Comparison of ENCODE assay signal across 2 cellular contexts in genomic region chr2:69545477-69545932, GRCh38.
TF ChIP-seq lines count a peak whose summit lies in the region.

No MANE protein-coding gene starts in this region.

TF ChIP-seq in GM12878, 131 proteins besides CTCF, POLR2A, EP300 and RAD21 (continued from another document and continues in another):
- TF ChIP-seq E2F4 (IDR thresholded peaks at IDR 0.05; ENCODE audit: low read depth, low read length) (no peak), BRCA1 (IDR thresholded peaks at IDR 0.05; ENCODE audit: low read depth, low read length) (no peak), YY1 (IDR thresholded peaks at IDR 0.05; ENCODE audit: low read depth, low read length) (0 out of 2 replicates have a peak, but pooled peaks have one; percentile 35), BCL11A (IDR thresholded peaks at IDR 0.05; ENCODE audit: low read depth, low read length) (0 out of 2 replicates have a peak, but pooled peaks have one; percentile 31), RUNX3 (IDR thresholded peaks at IDR 0.05; ENCODE audit: low read length) (0 out of 2 replicates have a peak, but pooled peaks have one; percentile 25), FOXM1 (IDR thresholded peaks at IDR 0.05; ENCODE audit: low read depth, low read length) (peak; percentile 55; the same call in 1 of the 2 replicates), ATF7 (IDR thresholded peaks at IDR 0.05; ENCODE audit: low read depth) (no peak), WRNIP1 (IDR thresholded peaks at IDR 0.05; ENCODE audit: borderline replicate concordance, low read depth, low read length) (no peak), PKNOX1 (IDR thresholded peaks at IDR 0.05) (peak; percentile 51), POU2F2 (IDR thresholded peaks at IDR 0.05; ENCODE audit: borderline replicate concordance, low read depth, low read length) (no peak), ASH2L (IDR thresholded peaks at IDR 0.05; ENCODE audit: borderline replicate concordance, low read depth) (0 out of 2 replicates have a peak, but pooled peaks have one; percentile 19), KAT2A (conservative IDR thresholded peaks at IDR 0.05; ENCODE audit: control insufficient read depth, low read depth, low read length) (no peak), POLR2AphosphoS2 (IDR thresholded peaks at IDR 0.05; ENCODE audit: low read depth, low read length) (no peak), MTA2 (IDR thresholded peaks at IDR 0.05; ENCODE audit: low read depth) (peak; percentile 55; the same call in 1 of the 2 replicates), ESRRA (IDR thresholded peaks at IDR 0.05; ENCODE audit: low read length) (no peak), IKZF1 (conservative IDR thresholded peaks at IDR 0.05) (peak; percentile 37; the same call in 1 of the 2 replicates), GATAD2B (conservative IDR thresholded peaks at IDR 0.05; ENCODE audit: low read depth) (0 out of 2 replicates have a peak, but pooled peaks have one; percentile 39), EED (IDR thresholded peaks at IDR 0.05; ENCODE audit: low read depth) (peak; percentile 50; the same call in 1 of the 2 replicates), MEF2A (IDR thresholded peaks at IDR 0.05; ENCODE audit: insufficient read depth, low read depth, low read length) (0 out of 2 replicates have a peak, but pooled peaks have one; percentile 13)
- TF ChIP-seq, protein P1, sequence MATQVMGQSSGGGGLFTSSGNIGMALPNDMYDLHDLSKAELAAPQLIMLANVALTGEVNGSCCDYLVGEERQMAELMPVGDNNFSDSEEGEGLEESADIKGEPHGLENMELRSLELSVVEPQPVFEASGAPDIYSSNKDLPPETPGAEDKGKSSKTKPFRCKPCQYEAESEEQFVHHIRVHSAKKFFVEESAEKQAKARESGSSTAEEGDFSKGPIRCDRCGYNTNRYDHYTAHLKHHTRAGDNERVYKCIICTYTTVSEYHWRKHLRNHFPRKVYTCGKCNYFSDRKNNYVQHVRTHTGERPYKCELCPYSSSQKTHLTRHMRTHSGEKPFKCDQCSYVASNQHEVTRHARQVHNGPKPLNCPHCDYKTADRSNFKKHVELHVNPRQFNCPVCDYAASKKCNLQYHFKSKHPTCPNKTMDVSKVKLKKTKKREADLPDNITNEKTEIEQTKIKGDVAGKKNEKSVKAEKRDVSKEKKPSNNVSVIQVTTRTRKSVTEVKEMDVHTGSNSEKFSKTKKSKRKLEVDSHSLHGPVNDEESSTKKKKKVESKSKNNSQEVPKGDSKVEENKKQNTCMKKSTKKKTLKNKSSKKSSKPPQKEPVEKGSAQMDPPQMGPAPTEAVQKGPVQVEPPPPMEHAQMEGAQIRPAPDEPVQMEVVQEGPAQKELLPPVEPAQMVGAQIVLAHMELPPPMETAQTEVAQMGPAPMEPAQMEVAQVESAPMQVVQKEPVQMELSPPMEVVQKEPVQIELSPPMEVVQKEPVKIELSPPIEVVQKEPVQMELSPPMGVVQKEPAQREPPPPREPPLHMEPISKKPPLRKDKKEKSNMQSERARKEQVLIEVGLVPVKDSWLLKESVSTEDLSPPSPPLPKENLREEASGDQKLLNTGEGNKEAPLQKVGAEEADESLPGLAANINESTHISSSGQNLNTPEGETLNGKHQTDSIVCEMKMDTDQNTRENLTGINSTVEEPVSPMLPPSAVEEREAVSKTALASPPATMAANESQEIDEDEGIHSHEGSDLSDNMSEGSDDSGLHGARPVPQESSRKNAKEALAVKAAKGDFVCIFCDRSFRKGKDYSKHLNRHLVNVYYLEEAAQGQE (IDR thresholded peaks at IDR 0.05; ENCODE audit: low read depth, low read length), result no peak
- TF ChIP-seq, protein P2, sequence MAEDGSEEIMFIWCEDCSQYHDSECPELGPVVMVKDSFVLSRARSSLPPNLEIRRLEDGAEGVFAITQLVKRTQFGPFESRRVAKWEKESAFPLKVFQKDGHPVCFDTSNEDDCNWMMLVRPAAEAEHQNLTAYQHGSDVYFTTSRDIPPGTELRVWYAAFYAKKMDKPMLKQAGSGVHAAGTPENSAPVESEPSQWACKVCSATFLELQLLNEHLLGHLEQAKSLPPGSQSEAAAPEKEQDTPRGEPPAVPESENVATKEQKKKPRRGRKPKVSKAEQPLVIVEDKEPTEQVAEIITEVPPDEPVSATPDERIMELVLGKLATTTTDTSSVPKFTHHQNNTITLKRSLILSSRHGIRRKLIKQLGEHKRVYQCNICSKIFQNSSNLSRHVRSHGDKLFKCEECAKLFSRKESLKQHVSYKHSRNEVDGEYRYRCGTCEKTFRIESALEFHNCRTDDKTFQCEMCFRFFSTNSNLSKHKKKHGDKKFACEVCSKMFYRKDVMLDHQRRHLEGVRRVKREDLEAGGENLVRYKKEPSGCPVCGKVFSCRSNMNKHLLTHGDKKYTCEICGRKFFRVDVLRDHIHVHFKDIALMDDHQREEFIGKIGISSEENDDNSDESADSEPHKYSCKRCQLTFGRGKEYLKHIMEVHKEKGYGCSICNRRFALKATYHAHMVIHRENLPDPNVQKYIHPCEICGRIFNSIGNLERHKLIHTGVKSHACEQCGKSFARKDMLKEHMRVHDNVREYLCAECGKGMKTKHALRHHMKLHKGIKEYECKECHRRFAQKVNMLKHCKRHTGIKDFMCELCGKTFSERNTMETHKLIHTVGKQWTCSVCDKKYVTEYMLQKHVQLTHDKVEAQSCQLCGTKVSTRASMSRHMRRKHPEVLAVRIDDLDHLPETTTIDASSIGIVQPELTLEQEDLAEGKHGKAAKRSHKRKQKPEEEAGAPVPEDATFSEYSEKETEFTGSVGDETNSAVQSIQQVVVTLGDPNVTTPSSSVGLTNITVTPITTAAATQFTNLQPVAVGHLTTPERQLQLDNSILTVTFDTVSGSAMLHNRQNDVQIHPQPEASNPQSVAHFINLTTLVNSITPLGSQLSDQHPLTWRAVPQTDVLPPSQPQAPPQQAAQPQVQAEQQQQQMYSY (CRISPR knock-in tag; IDR thresholded peaks at IDR 0.05), result no peak

TF ChIP-seq in HepG2, 621 proteins besides CTCF, POLR2A, EP300 and RAD21 (continued from another document):
- TF ChIP-seq EZH2 (conservative IDR thresholded peaks at IDR 0.05; ENCODE audit: low read depth, low read length) (no peak), PRMT3 (CRISPR knock-in tag; IDR thresholded peaks at IDR 0.05; ENCODE audit: borderline replicate concordance, low read depth) (no peak), EHMT2 (IDR thresholded peaks at IDR 0.05; ENCODE audit: borderline replicate concordance, low read depth, low read length) (no peak), FOXK1 (CRISPR knock-in tag; IDR thresholded peaks at IDR 0.05; ENCODE audit: borderline replicate concordance, low read depth) (no peak), HHEX (CRISPR knock-in tag; IDR thresholded peaks at IDR 0.05) (no peak), ZBTB38 (CRISPR knock-in tag; IDR thresholded peaks at IDR 0.05) (no peak), ZNF136 (CRISPR knock-in tag; IDR thresholded peaks at IDR 0.05; ENCODE audit: low read depth) (no peak)
- TF ChIP-seq, protein P3, sequence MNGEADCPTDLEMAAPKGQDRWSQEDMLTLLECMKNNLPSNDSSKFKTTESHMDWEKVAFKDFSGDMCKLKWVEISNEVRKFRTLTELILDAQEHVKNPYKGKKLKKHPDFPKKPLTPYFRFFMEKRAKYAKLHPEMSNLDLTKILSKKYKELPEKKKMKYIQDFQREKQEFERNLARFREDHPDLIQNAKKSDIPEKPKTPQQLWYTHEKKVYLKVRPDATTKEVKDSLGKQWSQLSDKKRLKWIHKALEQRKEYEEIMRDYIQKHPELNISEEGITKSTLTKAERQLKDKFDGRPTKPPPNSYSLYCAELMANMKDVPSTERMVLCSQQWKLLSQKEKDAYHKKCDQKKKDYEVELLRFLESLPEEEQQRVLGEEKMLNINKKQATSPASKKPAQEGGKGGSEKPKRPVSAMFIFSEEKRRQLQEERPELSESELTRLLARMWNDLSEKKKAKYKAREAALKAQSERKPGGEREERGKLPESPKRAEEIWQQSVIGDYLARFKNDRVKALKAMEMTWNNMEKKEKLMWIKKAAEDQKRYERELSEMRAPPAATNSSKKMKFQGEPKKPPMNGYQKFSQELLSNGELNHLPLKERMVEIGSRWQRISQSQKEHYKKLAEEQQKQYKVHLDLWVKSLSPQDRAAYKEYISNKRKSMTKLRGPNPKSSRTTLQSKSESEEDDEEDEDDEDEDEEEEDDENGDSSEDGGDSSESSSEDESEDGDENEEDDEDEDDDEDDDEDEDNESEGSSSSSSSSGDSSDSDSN (CRISPR knock-in tag; IDR thresholded peaks at IDR 0.05), result no peak
- TF ChIP-seq, protein P4, sequence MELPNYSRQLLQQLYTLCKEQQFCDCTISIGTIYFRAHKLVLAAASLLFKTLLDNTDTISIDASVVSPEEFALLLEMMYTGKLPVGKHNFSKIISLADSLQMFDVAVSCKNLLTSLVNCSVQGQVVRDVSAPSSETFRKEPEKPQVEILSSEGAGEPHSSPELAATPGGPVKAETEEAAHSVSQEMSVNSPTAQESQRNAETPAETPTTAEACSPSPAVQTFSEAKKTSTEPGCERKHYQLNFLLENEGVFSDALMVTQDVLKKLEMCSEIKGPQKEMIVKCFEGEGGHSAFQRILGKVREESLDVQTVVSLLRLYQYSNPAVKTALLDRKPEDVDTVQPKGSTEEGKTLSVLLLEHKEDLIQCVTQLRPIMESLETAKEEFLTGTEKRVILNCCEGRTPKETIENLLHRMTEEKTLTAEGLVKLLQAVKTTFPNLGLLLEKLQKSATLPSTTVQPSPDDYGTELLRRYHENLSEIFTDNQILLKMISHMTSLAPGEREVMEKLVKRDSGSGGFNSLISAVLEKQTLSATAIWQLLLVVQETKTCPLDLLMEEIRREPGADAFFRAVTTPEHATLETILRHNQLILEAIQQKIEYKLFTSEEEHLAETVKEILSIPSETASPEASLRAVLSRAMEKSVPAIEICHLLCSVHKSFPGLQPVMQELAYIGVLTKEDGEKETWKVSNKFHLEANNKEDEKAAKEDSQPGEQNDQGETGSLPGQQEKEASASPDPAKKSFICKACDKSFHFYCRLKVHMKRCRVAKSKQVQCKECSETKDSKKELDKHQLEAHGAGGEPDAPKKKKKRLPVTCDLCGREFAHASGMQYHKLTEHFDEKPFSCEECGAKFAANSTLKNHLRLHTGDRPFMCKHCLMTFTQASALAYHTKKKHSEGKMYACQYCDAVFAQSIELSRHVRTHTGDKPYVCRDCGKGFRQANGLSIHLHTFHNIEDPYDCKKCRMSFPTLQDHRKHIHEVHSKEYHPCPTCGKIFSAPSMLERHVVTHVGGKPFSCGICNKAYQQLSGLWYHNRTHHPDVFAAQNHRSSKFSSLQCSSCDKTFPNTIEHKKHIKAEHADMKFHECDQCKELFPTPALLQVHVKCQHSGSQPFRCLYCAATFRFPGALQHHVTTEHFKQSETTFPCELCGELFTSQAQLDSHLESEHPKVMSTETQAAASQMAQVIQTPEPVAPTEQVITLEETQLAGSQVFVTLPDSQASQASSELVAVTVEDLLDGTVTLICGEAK (IDR thresholded peaks at IDR 0.05), result no peak
- TF ChIP-seq, protein P4 (CRISPR knock-in tag; IDR thresholded peaks at IDR 0.05), result no peak
